In genomic region chr9:88772602-88773001, GRCh38 we compare ENCODE assay signal across 16 cellular contexts.
"Had no signal": no experiment of that assay in that cellular context is flagged by ENCODE, and none has a peak within 500 bp of the region (broad histone marks: within the 10 kb centered on the region; RNA-seq: fewer than 3 reads in every experiment).

No MANE protein-coding gene starts in this region.

- H3K36me3 Mint-ChIP-seq: activated naive CD8-positive, alpha-beta T cell treated with anti-CD3 and anti-CD28 coated beads, Interleukin-2, amount 10 ng/mL, durations not matched to agents 7 days and 5 days had no signal

- ATAC-seq: sciatic nerve had no signal

- H3K9me3 Mint-ChIP-seq: activated naive CD8-positive, alpha-beta T cell treated with anti-CD3 and anti-CD28 coated beads, Interleukin-2, amount 10 ng/mL, durations not matched to agents 7 days and 5 days had no signal

- H3K4me3 ChIP-seq: cardiac muscle cell, esophagus muscularis mucosa, ovary, stomach, testis had no signal

- H3K27me3 ChIP-seq: cardiac muscle cell, esophagus muscularis mucosa, ovary, stomach, testis had no signal

- H3K27ac ChIP-seq: cardiac muscle cell, esophagus muscularis mucosa, ovary, stomach had no signal

- H3K4me3 Mint-ChIP-seq: activated naive CD8-positive, alpha-beta T cell treated with anti-CD3 and anti-CD28 coated beads, Interleukin-2, amount 10 ng/mL, durations not matched to agents 7 days and 5 days; neural crest cell had no signal

- DNase-seq: activated naive CD4-positive, alpha-beta T cell; activated naive CD8-positive, alpha-beta T cell treated with anti-CD3 and anti-CD28 coated beads, Interleukin-2, amount 10 ng/mL, durations not matched to agents 7 days and 5 days; activated T-cell treated with anti-CD3 and anti-CD28 coated beads for 4 hours; anterior cingulate cortex; hypothalamus; kidney glomerular epithelial cell; ovary; stimulated activated CD4-positive, alpha-beta T cell treated with anti-CD3 and anti-CD28 coated beads, Interleukin-12 subunit alpha, Interleukin-12 subunit beta, amount 100 ng/mL, for 4 hours; stimulated activated CD4-positive, alpha-beta T cell treated with anti-CD3 and anti-CD28 coated beads, Interleukin-2, amount 100 ng/mL, for 24 hours; stomach; T-helper 2 cell; testis had no signal

- H3K27ac Mint-ChIP-seq: activated naive CD8-positive, alpha-beta T cell treated with anti-CD3 and anti-CD28 coated beads, Interleukin-2, amount 10 ng/mL, durations not matched to agents 7 days and 5 days had no signal

- H3K9me3 ChIP-seq: esophagus muscularis mucosa, ovary, stomach, testis had no signal

- H3K36me3 ChIP-seq: cardiac muscle cell, esophagus muscularis mucosa, ovary, stomach had no signal
